22 cellular contexts compared by ENCODE assay signal in the genomic region with DNA sequence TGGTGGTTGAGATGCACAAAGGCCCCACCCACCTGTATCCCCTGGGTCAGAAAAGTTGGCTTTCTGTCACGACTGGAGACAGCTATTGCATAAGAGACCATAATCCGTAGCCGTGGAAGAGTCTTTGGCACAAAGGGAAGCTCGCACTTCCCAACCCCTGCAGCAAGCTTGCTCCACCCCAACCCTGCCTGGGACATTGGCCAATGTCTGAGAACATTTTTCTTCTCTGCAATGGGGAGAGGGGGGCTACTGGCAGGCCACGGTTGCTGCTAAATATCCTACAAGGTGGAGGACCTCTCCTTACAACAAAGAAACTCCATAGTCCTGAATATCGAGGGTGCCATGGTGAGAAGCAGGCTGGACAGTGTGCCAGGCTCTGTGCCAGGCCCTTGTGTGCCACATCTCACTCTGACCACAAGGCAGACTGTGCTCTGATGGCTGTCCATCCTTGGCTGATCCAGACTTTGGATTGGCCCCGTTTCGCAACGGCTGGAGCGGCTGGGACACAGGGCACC.
DNase-seq lines count a peak whose midpoint lies in the region; ATAC-seq and TF ChIP-seq lines count a peak whose summit lies in the region.
"Had no signal": no experiment of that assay in that cellular context is flagged by ENCODE, and none has a peak within 500 bp of the region (broad histone marks: within the 10 kb centered on the region; RNA-seq: fewer than 3 reads in every experiment).

No MANE protein-coding gene starts in this region.

- TF ChIP-seq CTCF in brain (conservative IDR thresholded peaks at IDR 0.05) = no peak

- ATAC-seq in left ventricle myocardium superior (peak; percentile 17), HG02798 (IDR thresholded peaks at IDR 0.05; ENCODE audit: poor library complexity, unreplicated experiment) (no peak), GM19328 (IDR thresholded peaks at IDR 0.05; ENCODE audit: unreplicated experiment) (no peak), HG02623 (IDR thresholded peaks at IDR 0.05; ENCODE audit: unreplicated experiment) (no peak)
- ATAC-seq: mucosa of descending colon had no signal

- intact Hi-C loops in left ventricle myocardium superior (cut with micrococcal nuclease) = no loop called here

- peaks cover 5% of the 10 kb centered on the region for H3K27me3 Mint-ChIP-seq in brain
- H3K27me3 Mint-ChIP-seq: activated CD4-positive, alpha-beta T cell treated with anti-CD3 and anti-CD28 coated beads, Interleukin-2, amount 10 ng/mL, durations not matched to agents 7 days and 5 days had no signal

- H3K36me3 Mint-ChIP-seq in brain = peaks cover 5% of the 10 kb centered on the region
- H3K36me3 Mint-ChIP-seq: CD4-positive, alpha-beta memory T cell had no signal

- H3K9me3 Mint-ChIP-seq in brain = peaks cover 3 to 12% (median 4%) of the 10 kb centered on the region in 5 experiments
- H3K9me3 Mint-ChIP-seq: activated CD4-positive, alpha-beta T cell treated with anti-CD3 and anti-CD28 coated beads, Interleukin-2, amount 10 ng/mL, durations not matched to agents 7 days and 5 days; T-helper 1 cell treated with Interleukin-12 subunit alpha and Interleukin-12 subunit beta and Interleukin-4 antibody, amounts not matched to agents 30 μg/mL and 1 μg/mL, for 36 hours had no signal

- peaks cover 29% of the 10 kb centered on the region for H3K4me1 Mint-ChIP-seq in brain
- H3K4me1 Mint-ChIP-seq: activated CD4-positive, alpha-beta T cell treated with anti-CD3 and anti-CD28 coated beads, Interleukin-2, amount 10 ng/mL, durations not matched to agents 7 days and 5 days; CD4-positive, alpha-beta memory T cell; neural crest cell had no signal

- DNase-seq in AG20443 (ENCODE audit: low spot score) = peak; percentile 68
- DNase-seq in left ventricle myocardium superior = peak; percentile 40
- peak; percentile 3 for DNase-seq in stromal cell of bone marrow (ENCODE audit: low read depth)
- DNase-seq in DMS53 treated with DMSO at 0.1 percent for 48 hours (lab: John Stamatoyannopoulos, UW; ENCODE audit: unreplicated experiment) = no peak
- DNase-seq: ACHN; activated CD4-positive, alpha-beta T cell treated with anti-CD3 and anti-CD28 coated beads, Interleukin-2, amount 10 ng/mL, durations not matched to agents 7 days and 5 days; CD4-positive, alpha-beta memory T cell; DMS79; Kasumi-1; NCI-H2029; NCI-H345; SJCRH30; stimulated activated CD4-positive, alpha-beta T cell treated with anti-CD3 and anti-CD28 coated beads, Interleukin-4, amount 100 ng/mL, for 4 hours; stomach; uterus had no signal

- H3K27ac Mint-ChIP-seq in brain = peak overlapping the region in 3 of 5 experiments; percentile 33 to 69 (median 55)
- H3K27ac Mint-ChIP-seq: activated CD4-positive, alpha-beta T cell treated with anti-CD3 and anti-CD28 coated beads, Interleukin-2, amount 10 ng/mL, durations not matched to agents 7 days and 5 days; T-helper 1 cell treated with Interleukin-12 subunit alpha and Interleukin-12 subunit beta and Interleukin-4 antibody, amounts not matched to agents 30 μg/mL and 1 μg/mL, for 36 hours had no signal

- peak overlapping the region in 1 of 5 experiments; percentile 24 for H3K4me3 Mint-ChIP-seq in brain
- H3K4me3 Mint-ChIP-seq: activated CD4-positive, alpha-beta T cell treated with anti-CD3 and anti-CD28 coated beads, Interleukin-2, amount 10 ng/mL, durations not matched to agents 7 days and 5 days; CD4-positive, alpha-beta memory T cell; neural crest cell; T-helper 1 cell treated with Interleukin-12 subunit alpha and Interleukin-12 subunit beta and Interleukin-4 antibody, amounts not matched to agents 30 μg/mL and 1 μg/mL, for 36 hours had no signal
